Comparison of ENCODE assay signal across 10 cellular contexts in the genomic region with DNA sequence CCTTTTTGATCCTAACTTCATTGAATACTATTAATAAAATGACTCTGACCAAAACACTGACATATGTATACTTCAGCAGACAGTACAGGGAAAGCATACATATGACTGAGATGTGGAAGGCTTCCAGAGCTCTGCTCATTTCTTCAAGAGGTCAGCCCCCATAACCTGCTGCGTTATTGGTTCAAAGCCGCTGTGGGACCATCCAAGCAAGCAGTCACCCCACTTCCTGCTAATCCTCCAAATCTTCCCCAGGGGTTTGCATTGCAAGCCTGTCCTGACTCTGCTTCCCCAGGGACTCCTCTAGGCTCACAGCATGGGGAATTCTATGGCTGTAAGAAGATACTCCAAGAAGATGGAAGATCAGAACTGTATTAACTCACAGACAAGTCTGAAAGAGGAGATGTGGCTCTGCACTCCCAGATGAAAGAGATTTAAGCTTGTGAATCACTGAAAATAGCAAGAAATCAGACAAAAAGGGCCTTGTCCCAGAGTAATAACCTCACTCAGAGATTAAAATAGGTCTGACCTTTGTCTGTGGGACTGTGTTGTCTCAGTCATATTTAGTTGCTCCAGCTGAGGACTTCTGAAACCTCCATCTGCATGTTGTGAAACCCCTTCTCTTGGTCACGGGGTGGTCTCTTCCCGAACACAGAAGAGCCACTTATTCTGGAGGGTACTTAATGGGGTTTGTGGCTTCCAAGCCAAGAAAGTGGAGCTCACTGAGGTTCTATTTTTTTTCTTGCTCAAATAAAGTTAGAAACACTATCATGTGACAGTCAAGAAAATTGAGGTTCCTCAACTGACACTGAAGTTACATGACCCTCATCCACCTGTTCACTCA.
DNase-seq lines count a peak whose midpoint lies in the region; ATAC-seq and TF ChIP-seq lines count a peak whose summit lies in the region.
"Had no signal": no experiment of that assay in that cellular context is flagged by ENCODE, and none has a peak within 500 bp of the region (broad histone marks: within the 10 kb centered on the region; RNA-seq: fewer than 3 reads in every experiment).

No MANE protein-coding gene starts in this region.

- H3K9me2 ChIP-seq in hepatocyte (replicated peaks; ENCODE audit: insufficient read depth), result no peaks in the 10 kb centered on the region

- H3K27me3 Mint-ChIP-seq in CD4-positive, alpha-beta T cell, result no peaks in the 10 kb centered on the region
- no peaks in the 10 kb centered on the region for H3K27me3 Mint-ChIP-seq in naive thymus-derived CD8-positive, alpha-beta T cell

- no peak for TF ChIP-seq CTCF in CD4-positive, alpha-beta T cell (IDR thresholded peaks at IDR 0.05)
- no peak for TF ChIP-seq CTCF in hepatocyte (IDR thresholded peaks at IDR 0.05; ENCODE audit: poor library complexity)
- TF ChIP-seq CTCF in vagina (IDR thresholded peaks at IDR 0.05), result no peak

- no peak overlapping the region for H3K27ac ChIP-seq in CD4-positive, alpha-beta T cell (ENCODE audit: low read depth, low read length)
- H3K27ac ChIP-seq in hepatocyte, result no peak overlapping the region
- no peak overlapping the region for H3K27ac ChIP-seq in vagina

- no peak overlapping the region for H3K27ac Mint-ChIP-seq in CD4-positive, alpha-beta T cell
- no peak overlapping the region for H3K27ac Mint-ChIP-seq in naive thymus-derived CD8-positive, alpha-beta T cell

- WGBS in hepatocyte (ENCODE audit: low lambda C conversion rate, missing lambda C conversion rate), result over 99% methylated on average over 4 of the region's 4 CpGs

- DNase-seq in sciatic nerve (ENCODE audit: low spot score) (no peak), hepatocyte (ENCODE audit: low spot score) (no peak), vagina (ENCODE audit: extremely low spot score in 2 of 2) (no peak)
- no peak for DNase-seq in CD4-positive, alpha-beta T cell
- DNase-seq in naive thymus-derived CD8-positive, alpha-beta T cell, result no peak
- DNase-seq: activated CD4-positive, alpha-beta T cell treated with anti-CD3 and anti-CD28 coated beads for 48 hours; nucleus accumbens had no signal

- TF ChIP-seq POLR2A in vagina (IDR thresholded peaks at IDR 0.05), result no peak

- H3K4me3 Mint-ChIP-seq in CD4-positive, alpha-beta T cell, result no peak overlapping the region
- H3K4me3 Mint-ChIP-seq in naive thymus-derived CD8-positive, alpha-beta T cell, result no peak overlapping the region

- H4K20me1 ChIP-seq in hepatocyte (ENCODE audit: insufficient read depth, poor library complexity, severe bottlenecking), result no peaks in the 10 kb centered on the region

- H3K36me3 ChIP-seq in hepatocyte (replicated peaks; ENCODE audit: insufficient read depth, low read depth), result no peaks in the 10 kb centered on the region
- H3K36me3 ChIP-seq in vagina, result no peaks in the 10 kb centered on the region

- H3K4me1 Mint-ChIP-seq in CD4-positive, alpha-beta T cell (ENCODE audit: low read depth), result no peaks in the 10 kb centered on the region
- H3K4me1 Mint-ChIP-seq in naive thymus-derived CD8-positive, alpha-beta T cell, result no peaks in the 10 kb centered on the region

- H2AFZ ChIP-seq in hepatocyte, result no peak overlapping the region

- no peaks in the 10 kb centered on the region for H3K27me3 ChIP-seq in CD4-positive, alpha-beta T cell (ENCODE audit: control insufficient read depth, insufficient read depth, low read length)
- H3K27me3 ChIP-seq in hepatocyte (no peaks in the 10 kb centered on the region), vagina (no peaks in the 10 kb centered on the region)

- no peaks in the 10 kb centered on the region for H3K79me2 ChIP-seq in hepatocyte

- H3K4me2 ChIP-seq in hepatocyte, result no peak overlapping the region

- H3K4me3 ChIP-seq in hepatocyte, result no peak overlapping the region
- no peak overlapping the region for H3K4me3 ChIP-seq in vagina

- ATAC-seq in GM18873 (IDR thresholded peaks at IDR 0.05; ENCODE audit: low FRiP score, unreplicated experiment) (peak; percentile 85), GM21737 (IDR thresholded peaks at IDR 0.05; ENCODE audit: unreplicated experiment) (peak; percentile 83), HG03354 (IDR thresholded peaks at IDR 0.05; ENCODE audit: poor library complexity, severe bottlenecking, unreplicated experiment) (peak; percentile 76), sciatic nerve (peak; percentile 93)
- ATAC-seq in CD4-positive, alpha-beta T cell (ENCODE audit: poor library complexity), result no peak
- no peak for ATAC-seq in naive thymus-derived CD8-positive, alpha-beta T cell

- POLR2A ChIA-PET in CD4-positive, alpha-beta T cell (lab: Charles Lee), result no interaction called here
- POLR2A ChIA-PET in naive thymus-derived CD8-positive, alpha-beta T cell (lab: Charles Lee), result no interaction called here

- CTCF ChIA-PET in CD4-positive, alpha-beta T cell (lab: Charles Lee), result no interaction called here

- intact Hi-C loops in sciatic nerve (cut with DNase I) (no loop called here), vagina (cut with DNase I) (no loop called here)
- intact Hi-C loops in CD4-positive, alpha-beta T cell (cut with DNase I, micrococcal nuclease), result no loop called here

- H3K9me3 ChIP-seq in CD4-positive, alpha-beta T cell (ENCODE audit: control insufficient read depth, low read length), result no peaks in the 10 kb centered on the region
- no peaks in the 10 kb centered on the region for H3K9me3 ChIP-seq in hepatocyte (ENCODE audit: low read depth)
- no peaks in the 10 kb centered on the region for H3K9me3 ChIP-seq in vagina

- H3K9me3 Mint-ChIP-seq in CD4-positive, alpha-beta T cell, result no peaks in the 10 kb centered on the region
- peaks cover 0 to 2% (median 0%) of the 10 kb centered on the region in 9 donors for H3K9me3 Mint-ChIP-seq in naive thymus-derived CD8-positive, alpha-beta T cell

- no peaks in the 10 kb centered on the region for H3K4me1 ChIP-seq in hepatocyte (ENCODE audit: insufficient read depth)
- no peaks in the 10 kb centered on the region for H3K4me1 ChIP-seq in vagina

- H3K36me3 Mint-ChIP-seq in CD4-positive, alpha-beta T cell (ENCODE audit: low read depth), result no peaks in the 10 kb centered on the region
- no peaks in the 10 kb centered on the region for H3K36me3 Mint-ChIP-seq in naive thymus-derived CD8-positive, alpha-beta T cell

Comparison
In these comparisons a context has a peak if more than half of its experiments do, and no peak if none do; other contexts are left out.
1. ATAC-seq: peak in GM18873 (single experiment), GM21737 (single experiment), HG03354 (single experiment) and sciatic nerve (single experiment); none in CD4-positive, alpha-beta T cell (single experiment) and naive thymus-derived CD8-positive, alpha-beta T cell (0 of 2).